ENCODE assay signal across 17 cellular contexts in genomic region chrX:43481601-43482000, GRCh38.
DNase-seq lines count a peak whose midpoint lies in the region; ATAC-seq, FAIRE-seq and TF ChIP-seq lines count a peak whose summit lies in the region.
"Had no signal": no experiment of that assay in that cellular context is flagged by ENCODE, and none has a peak within 500 bp of the region (broad histone marks: within the 10 kb centered on the region; RNA-seq: fewer than 3 reads in every experiment).

No MANE protein-coding gene starts in this region.

- CTCF ChIA-PET in K562 (lab: Yijun Ruan, JAX; ENCODE audit: low intra/inter-chr PET ratio), result no interaction called here

- no TSS peak for BruUV-seq in K562 (replicated peaks; lab: Mats Ljungman, UMichigan)

- intact Hi-C loops in K562 (cut with micrococcal nuclease), result no loop called here
- intact Hi-C loops in sciatic nerve (cut with DNase I), result no loop called here

- H2AK5ac ChIP-seq in mesendoderm (ENCODE audit: low read length), result no peak overlapping the region

- in situ Hi-C loops in K562 (cut with MboI), result no loop called here

- H3K4ac ChIP-seq in mesendoderm (ENCODE audit: low read depth, low read length), result no peak overlapping the region

- H3K9me1 ChIP-seq in K562 (ENCODE audit: control insufficient read depth, insufficient read depth, low read length), result no peaks in the 10 kb centered on the region

- no peak for TF ChIP-seq POLR2A in K562 (conservative IDR thresholded peaks at IDR 0.05)

- H2AFZ ChIP-seq in K562 (ENCODE audit: low read depth, low read length), result no peak overlapping the region

- no peaks in the 10 kb centered on the region for H3K9me3 ChIP-seq in K562 (replicated peaks; ENCODE audit: control insufficient read depth, insufficient read depth, low read depth, low read length)
- H3K9me3 ChIP-seq: HAP-1 had no signal

- no peak for FAIRE-seq in K562 (lab: Jason Lieb, UNC)
- FAIRE-seq: A204.1 had no signal

- no peak overlapping the region for H3K4me3 ChIP-seq in K562
- no peak overlapping the region for H3K4me3 ChIP-seq in mesendoderm (ENCODE audit: low read length)
- H3K4me3 ChIP-seq: HAP-1, SK-N-MC had no signal

- H3K9ac ChIP-seq in K562 (ENCODE audit: insufficient read depth in 1 of 2, low read depth in 2 of 2, low read length in 2 of 2) (no peak overlapping the region), mesendoderm (ENCODE audit: low read length) (no peak overlapping the region)

- no peak overlapping the region for H3K23ac ChIP-seq in mesendoderm (ENCODE audit: low read length)

- peak; percentile 20 for DNase-seq in CMK (ENCODE audit: low read depth)
- DNase-seq in NCI-H82 (lab: John Stamatoyannopoulos, UW), result peak; percentile 94
- peak in 3 of 4 experiments; percentile 2 to 22 (median 4) for DNase-seq in K562 (ENCODE audit: extremely low read depth in 1 of 4, low spot score in 3 of 4)
- DNase-seq in mesendoderm, result peak; percentile 86
- no peak for DNase-seq in sciatic nerve (ENCODE audit: low spot score)
- no peak for DNase-seq in NCI-H1417 (lab: John Stamatoyannopoulos, UW)
- no peak for DNase-seq in SKM-1 treated with dmso at 0.1 percent for 144 hours (lab: John Stamatoyannopoulos, UW; ENCODE audit: unreplicated experiment)
- DNase-seq: C1 segment of cervical spinal cord, EL, NCI-H187 treated with DMSO at 0.1 percent for 48 hours, NCI-H2171, NCI-H748 treated with DMSO at 0.1 percent for 48 hours had no signal

- no peak overlapping the region for H3K4me2 ChIP-seq in K562 (ENCODE audit: insufficient read depth, low read length)
- H3K4me2 ChIP-seq in mesendoderm (ENCODE audit: low read length), result no peak overlapping the region

- POLR2A ChIA-PET in K562 (lab: Yijun Ruan, JAX), result no interaction called here

- no peak overlapping the region for H4K5ac ChIP-seq in mesendoderm (ENCODE audit: low read length)

- H3K4me1 ChIP-seq in K562 (replicated peaks in 1 of 2; ENCODE audit: control insufficient read depth in 2 of 2, insufficient read depth in 2 of 2, low read length in 2 of 2) (no peaks in the 10 kb centered on the region), mesendoderm (ENCODE audit: control insufficient read depth, low read depth, low read length) (no peaks in the 10 kb centered on the region)
- H3K4me1 ChIP-seq: HAP-1 had no signal

- no peak overlapping the region for H4K8ac ChIP-seq in mesendoderm (ENCODE audit: low read depth, low read length)

- H3K36me3 ChIP-seq in K562 (ENCODE audit: control insufficient read depth, insufficient read depth, low read length), result no peaks in the 10 kb centered on the region
- no peaks in the 10 kb centered on the region for H3K36me3 ChIP-seq in mesendoderm (ENCODE audit: control insufficient read depth, insufficient read depth, low read length)
- H3K36me3 ChIP-seq: HAP-1 had no signal

- no peak; the same call in 1 of the 2 replicates for TF ChIP-seq EP300 in K562 (IDR thresholded peaks at IDR 0.05; ENCODE audit: low read length)

- H3K27me3 ChIP-seq in K562 (ENCODE audit: control insufficient read depth in 2 of 2, insufficient read depth in 2 of 2, low read length in 2 of 2) (no peaks in the 10 kb centered on the region), mesendoderm (ENCODE audit: insufficient read depth, low read length, poor library complexity) (no peaks in the 10 kb centered on the region)

- H3K79me2 ChIP-seq in K562 (ENCODE audit: control insufficient read depth, insufficient read depth, low read length), result no peaks in the 10 kb centered on the region
- no peaks in the 10 kb centered on the region for H3K79me2 ChIP-seq in mesendoderm (ENCODE audit: control insufficient read depth, insufficient read depth, low read length)

- ATAC-seq in K562, result no peak
- ATAC-seq in sciatic nerve, result no peak
- ATAC-seq in GM19328 (IDR thresholded peaks at IDR 0.05; ENCODE audit: unreplicated experiment), result no peak
- ATAC-seq: Panc1 had no signal

- 0% methylated on average over 5 of the region's 5 CpGs for WGBS in K562 (ENCODE audit: insufficient coverage, low coverage, missing lambda C conversion rate)
- WGBS in mesendoderm (ENCODE audit: extremely low coverage, insufficient coverage, low lambda C conversion rate), result no CpG with 5 or more reads among the region's 5 CpGs

- no peak overlapping the region for H3K27ac ChIP-seq in K562 (ENCODE audit: extremely low read depth, low read depth, low read length)
- no peak overlapping the region for H3K27ac ChIP-seq in mesendoderm (ENCODE audit: low read depth, low read length)
- H3K27ac ChIP-seq: SK-N-MC had no signal

- no peaks in the 10 kb centered on the region for H3K79me1 ChIP-seq in mesendoderm (ENCODE audit: low read length)

- H3K56ac ChIP-seq in mesendoderm (ENCODE audit: low read length), result no peak overlapping the region

- TF ChIP-seq CTCF in K562 (IDR thresholded peaks at IDR 0.05 in 2 of 3, conservative IDR thresholded peaks at IDR 0.05 in 1 of 3; ENCODE audit: insufficient read depth in 2 of 3, low read depth in 1 of 3, low read length in 3 of 3), result no peak

- H2BK5ac ChIP-seq in mesendoderm (ENCODE audit: low read length), result no peak overlapping the region

- H2BK120ac ChIP-seq in mesendoderm (ENCODE audit: low read depth, low read length), result no peak overlapping the region

- no peaks in the 10 kb centered on the region for H4K20me1 ChIP-seq in K562 (replicated peaks; ENCODE audit: control insufficient read depth, insufficient read depth, low read length)

- no peak overlapping the region for H2BK15ac ChIP-seq in mesendoderm (replicated peaks; ENCODE audit: low read depth)

- no peak for TF ChIP-seq RAD21 in K562 (CRISPR knock-in tag; conservative IDR thresholded peaks at IDR 0.05 in 1 of 2, IDR thresholded peaks at IDR 0.05 in 1 of 2)

- peak overlapping the region; percentile 84 for H3K18ac ChIP-seq in mesendoderm (ENCODE audit: low read length)

TF ChIP-seq in K562, 482 proteins besides CTCF, POLR2A, EP300 and RAD21:
- peak; percentile 66 for TF ChIP-seq TCF3 (CRISPR knock-in tag; IDR thresholded peaks at IDR 0.05)
- no peak for TF ChIP-seq JUND (IDR thresholded peaks at IDR 0.05; ENCODE audit: borderline replicate concordance, low read depth, low read length)
- TF ChIP-seq JUND (tag; IDR thresholded peaks at IDR 0.05; ENCODE audit: borderline replicate concordance, low read depth, low read length), result no peak
- peak; percentile 81 for TF ChIP-seq TEAD4 (IDR thresholded peaks at IDR 0.05; ENCODE audit: low read length)
- TF ChIP-seq TEAD4 (CRISPR knock-in tag; IDR thresholded peaks at IDR 0.05; ENCODE audit: borderline replicate concordance), result no peak
- TF ChIP-seq SRF (CRISPR knock-in tag; IDR thresholded peaks at IDR 0.05), result no peak
- TF ChIP-seq KDM2B (CRISPR knock-in tag; IDR thresholded peaks at IDR 0.05), result no peak
- peak; percentile 74 for TF ChIP-seq ARID1B (IDR thresholded peaks at IDR 0.05)
- peak; percentile 40; the same call in 1 of the 2 replicates for TF ChIP-seq CBFA2T2 (conservative IDR thresholded peaks at IDR 0.05)
- TF ChIP-seq MTA2 (IDR thresholded peaks at IDR 0.05; ENCODE audit: low read depth), result peak; percentile 30; the same call in 1 of the 2 replicates
- TF ChIP-seq HINFP (tag; conservative IDR thresholded peaks at IDR 0.05; ENCODE audit: low read depth), result no peak
- no peak for TF ChIP-seq SUPT5H (IDR thresholded peaks at IDR 0.05)
- no peak for TF ChIP-seq RB1 (IDR thresholded peaks at IDR 0.05; ENCODE audit: low read depth)
- TF ChIP-seq RFX1 (IDR thresholded peaks at IDR 0.05), result no peak
- TF ChIP-seq SP1 (CRISPR knock-in tag; IDR thresholded peaks at IDR 0.05), result no peak
- TF ChIP-seq EGR1 (conservative IDR thresholded peaks at IDR 0.05), result peak; percentile 27; the same call in 1 of the 2 replicates
- TF ChIP-seq CXXC5 (CRISPR knock-in tag; IDR thresholded peaks at IDR 0.05), result peak; percentile 53
- peak; percentile 69 for TF ChIP-seq TAL1 (IDR thresholded peaks at IDR 0.05)
- no peak for TF ChIP-seq FOXJ3 (CRISPR knock-in tag; IDR thresholded peaks at IDR 0.05)
- no peak for TF ChIP-seq MCM3 (IDR thresholded peaks at IDR 0.05)
- peak; percentile 51; the same call in 1 of the 2 replicates for TF ChIP-seq PML (IDR thresholded peaks at IDR 0.05; ENCODE audit: low read length)
- peak; percentile 42 for TF ChIP-seq NCOR1 (IDR thresholded peaks at IDR 0.05)
- TF ChIP-seq CBFA2T3 (IDR thresholded peaks at IDR 0.05), result peak; percentile 70
- TF ChIP-seq RCOR1 (IDR thresholded peaks at IDR 0.05; ENCODE audit: borderline replicate concordance in 1 of 2, low read depth in 2 of 2, low read length in 2 of 2), result 0 out of 4 replicates have a peak, but pooled peaks of 1 of the 2 experiments have one; percentile 26

Comparison
In these comparisons a context has a peak if more than half of its experiments do, and no peak if none do; other contexts are left out.
1. DNase-seq: peak in CMK (single experiment), NCI-H82 (single experiment), K562 (3 of 4) and mesendoderm (single experiment); none in sciatic nerve (single experiment), NCI-H1417 (0 of 3) and SKM-1 treated with dmso at 0.1 percent for 144 hours (single experiment).